In genomic region chr1:17568014-17568413, GRCh38 we compare ENCODE assay signal across 14 cellular contexts. TPM values are rescaled to one million over a fixed set of nuclear protein-coding genes. Genes with fewer than 3 reads are reported as not detected.
DNase-seq lines count a peak whose midpoint lies in the region; ATAC-seq and TF ChIP-seq lines count a peak whose summit lies in the region.
"Had no signal": no experiment of that assay in that cellular context is flagged by ENCODE, and none has a peak within 500 bp of the region (broad histone marks: within the 10 kb centered on the region; RNA-seq: fewer than 3 reads in every experiment).

No MANE protein-coding gene starts in this region.

- H3K4me1 ChIP-seq in adrenal gland (replicated peaks in 1 of 2), result peaks cover 27 to 38% of the 10 kb centered on the region in 2 donors
- peaks cover 89 to 100% (median 100%) of the 10 kb centered on the region in 4 donors for H3K4me1 ChIP-seq in esophagus muscularis mucosa
- H3K4me1 ChIP-seq in tibial artery, result peaks cover 4 to 98% (median 93%) of the 10 kb centered on the region in 4 donors

- H3K36me3 ChIP-seq in adrenal gland (replicated peaks in 1 of 2) (no peaks in the 10 kb centered on the region), esophagus muscularis mucosa (no peaks in the 10 kb centered on the region), tibial artery (no peaks in the 10 kb centered on the region)
- H3K36me3 ChIP-seq: WERI-Rb-1 had no signal

- TF ChIP-seq CTCF in adrenal gland (IDR thresholded peaks at IDR 0.05) (no peak), esophagus muscularis mucosa (IDR thresholded peaks at IDR 0.05) (no peak), nephron (IDR thresholded peaks at IDR 0.05; ENCODE audit: unreplicated experiment in 3 of 3) (no peak), tibial artery (IDR thresholded peaks at IDR 0.05) (no peak)

- peak overlapping the region in 1 of 3 experiments; percentile 36 for H3K4me3 Mint-ChIP-seq in nephron
- H3K4me3 Mint-ChIP-seq in T-helper 2 cell treated with Interferon-gamma antibody and Interleukin-4, amounts not matched to agents 5 μg/mL and 100 μg/mL, for 36 hours, result no peak overlapping the region
- H3K4me3 Mint-ChIP-seq: activated naive CD4-positive, alpha-beta T cell treated with anti-CD3 and anti-CD28 coated beads for 36 hours had no signal

- H3K4me3 ChIP-seq in adrenal gland (no peak overlapping the region), esophagus muscularis mucosa (no peak overlapping the region), tibial artery (no peak overlapping the region)

- peak overlapping the region; percentile 87 to 98 (median 97) for H3K27ac Mint-ChIP-seq in nephron
- no peak overlapping the region for H3K27ac Mint-ChIP-seq in T-helper 2 cell treated with Interferon-gamma antibody and Interleukin-4, amounts not matched to agents 5 μg/mL and 100 μg/mL, for 36 hours
- H3K27ac Mint-ChIP-seq: activated naive CD4-positive, alpha-beta T cell treated with anti-CD3 and anti-CD28 coated beads for 36 hours had no signal

- no peak for TF ChIP-seq EP300 in esophagus muscularis mucosa (IDR thresholded peaks at IDR 0.05)

- H3K27me3 ChIP-seq in adrenal gland (no peaks in the 10 kb centered on the region), esophagus muscularis mucosa (no peaks in the 10 kb centered on the region), tibial artery (no peaks in the 10 kb centered on the region)

- DNase-seq in adrenal gland, result no peak
- no peak for DNase-seq in esophagus muscularis mucosa (ENCODE audit: extremely low spot score)
- DNase-seq in tibial artery, result no peak
- DNase-seq in SW480 (ENCODE audit: low spot score), result no peak
- no peak for DNase-seq in NCI-H1105 (lab: John Stamatoyannopoulos, UW)
- no peak for DNase-seq in T-helper 2 cell treated with Interferon-gamma antibody and Interleukin-4, amounts not matched to agents 5 μg/mL and 100 μg/mL, for 36 hours (ENCODE audit: low spot score)
- DNase-seq: activated naive CD4-positive, alpha-beta T cell treated with anti-CD3 and anti-CD28 coated beads for 36 hours; KBM-7; NCI-H1417; WERI-Rb-1 had no signal

- H3K27me3 Mint-ChIP-seq in nephron (ENCODE audit: low read depth), result no peaks in the 10 kb centered on the region
- no peaks in the 10 kb centered on the region for H3K27me3 Mint-ChIP-seq in T-helper 2 cell treated with Interferon-gamma antibody and Interleukin-4, amounts not matched to agents 5 μg/mL and 100 μg/mL, for 36 hours (ENCODE audit: low read depth)

- H3K9me3 Mint-ChIP-seq in nephron, result no peaks in the 10 kb centered on the region
- no peaks in the 10 kb centered on the region for H3K9me3 Mint-ChIP-seq in T-helper 2 cell treated with Interferon-gamma antibody and Interleukin-4, amounts not matched to agents 5 μg/mL and 100 μg/mL, for 36 hours
- H3K9me3 Mint-ChIP-seq: activated naive CD4-positive, alpha-beta T cell treated with anti-CD3 and anti-CD28 coated beads for 36 hours had no signal

- H3K27ac ChIP-seq in adrenal gland, result peak overlapping the region in 4 of 5 donors; percentile 95 to 99 (median 98)
- H3K27ac ChIP-seq in esophagus muscularis mucosa (replicated peaks in 1 of 4), result peak overlapping the region; percentile 92 to 98 (median 96)
- peak overlapping the region; percentile 100 for H3K27ac ChIP-seq in tibial artery
- H3K27ac ChIP-seq: C4-2B, WERI-Rb-1 had no signal

- H3K36me3 Mint-ChIP-seq in nephron (ENCODE audit: low read depth), result no peaks in the 10 kb centered on the region
- no peaks in the 10 kb centered on the region for H3K36me3 Mint-ChIP-seq in T-helper 2 cell treated with Interferon-gamma antibody and Interleukin-4, amounts not matched to agents 5 μg/mL and 100 μg/mL, for 36 hours (ENCODE audit: low read depth)

- TF ChIP-seq POLR2A in adrenal gland (IDR thresholded peaks at IDR 0.05) (no peak), esophagus muscularis mucosa (IDR thresholded peaks at IDR 0.05; ENCODE audit: low read depth) (no peak)

- ATAC-seq in HG02970 (IDR thresholded peaks at IDR 0.05; ENCODE audit: low FRiP score, unreplicated experiment), result no peak
- ATAC-seq: SK-N-SH treated with all-trans-retinoic acid at 6 μM for 48 hours had no signal

- 93 to 100% (median 99%) methylated on average over 3 of the region's 3 CpGs for WGBS in adrenal gland, 4 donors
- 90% methylated on average over 3 of the region's 3 CpGs for WGBS in esophagus muscularis mucosa

- H3K4me1 Mint-ChIP-seq in nephron, result peaks cover 72% of the 10 kb centered on the region
- H3K4me1 Mint-ChIP-seq in T-helper 2 cell treated with Interferon-gamma antibody and Interleukin-4, amounts not matched to agents 5 μg/mL and 100 μg/mL, for 36 hours (ENCODE audit: low read depth), result no peaks in the 10 kb centered on the region

- intact Hi-C loops in adrenal gland (cut with DNase I), result no loop called here
- intact Hi-C loops in esophagus muscularis mucosa (cut with DNase I), result no loop called here
- intact Hi-C loops in tibial artery (cut with DNase I; ENCODE audit: low total_unique reads), result no loop called here

- H3K9me3 ChIP-seq in adrenal gland (replicated peaks in 1 of 3) (no peaks in the 10 kb centered on the region), esophagus muscularis mucosa (no peaks in the 10 kb centered on the region), tibial artery (no peaks in the 10 kb centered on the region)

RNA-seq across cellular contexts. Expression of gene ARHGEF10L, which starts 28.5 kb away (rescaled TPM):
- 10 to 100 TPM; 18.2 to 53.9 (median 33.6) TPM for total RNA-seq in adrenal gland
- 10 to 100 TPM in 2 of 3 donors, 1 to 10 TPM in 1; 5.0 to 54.9 (median 28.9) TPM for polyA plus RNA-seq in adrenal gland
- 10 to 100 TPM; 46.6 to 93.0 (median 66.9) TPM for total RNA-seq in esophagus muscularis mucosa
- total RNA-seq: activated naive CD4-positive, alpha-beta T cell treated with anti-CD3 and anti-CD28 coated beads for 36 hours had no signal
